33 cellular contexts compared by ENCODE assay signal in genomic region chr2:213281156-213281555, GRCh38. TPM values are rescaled to one million over a fixed set of nuclear protein-coding genes. Genes with fewer than 3 reads are reported as not detected.
DNase-seq lines count a peak whose midpoint lies in the region; ATAC-seq, FAIRE-seq and TF ChIP-seq lines count a peak whose summit lies in the region.
"Had no signal": no experiment of that assay in that cellular context is flagged by ENCODE, and none has a peak within 500 bp of the region (broad histone marks: within the 10 kb centered on the region; RNA-seq: fewer than 3 reads in every experiment).

No MANE protein-coding gene starts in this region.

- no peaks in the 10 kb centered on the region for H3K9me3 ChIP-seq in SK-N-SH

- TF ChIP-seq POLR2A in GM18505 (IDR thresholded peaks at IDR 0.05; ENCODE audit: borderline replicate concordance, extremely low read depth, insufficient read depth, insufficient read length): no peak

- no peak for TF ChIP-seq RAD21 in SK-N-SH (IDR thresholded peaks at IDR 0.05; ENCODE audit: low read length)

- no peak overlapping the region for H2BK5ac ChIP-seq in mesendoderm (ENCODE audit: low read length)

- no peak for FAIRE-seq in frontal cortex (lab: Jason Lieb, UNC)
- FAIRE-seq: GM18507, GM19239 had no signal

- no peak overlapping the region for H2AK5ac ChIP-seq in mesendoderm (ENCODE audit: low read length)

- CTCF ChIA-PET in SK-N-SH (lab: Yijun Ruan, JAX): interaction anchor here (0.7 kb wide), 1 partner anchor 15 kb away, joined by 3 read pairs; no protein-coding TSS in a partner anchor

- H3K27ac ChIP-seq in SK-N-SH (ENCODE audit: low read depth in 2 of 2, low read length in 1 of 2): no peak overlapping the region
- no peak overlapping the region for H3K27ac ChIP-seq in mesendoderm (ENCODE audit: low read depth, low read length)
- H3K27ac ChIP-seq: 22Rv1 had no signal

- no peak overlapping the region for H4K5ac ChIP-seq in mesendoderm (ENCODE audit: low read length)

- WGBS in SK-N-SH (ENCODE audit: low lambda C conversion rate): 17% methylated on average over 1 of the region's 1 CpG
- no CpG with 5 or more reads among the region's 1 CpG for WGBS in mesendoderm (ENCODE audit: extremely low coverage, insufficient coverage, low lambda C conversion rate)

- no peak overlapping the region for H3K18ac ChIP-seq in mesendoderm (ENCODE audit: low read length)

- H2AFZ ChIP-seq in SK-N-SH (ENCODE audit: low read depth): no peak overlapping the region

- no peak overlapping the region for H2BK15ac ChIP-seq in mesendoderm (replicated peaks; ENCODE audit: low read depth)

- POLR2A ChIA-PET in SK-N-SH (lab: Yijun Ruan, JAX): no interaction called here

- no peak overlapping the region for H2BK120ac ChIP-seq in mesendoderm (ENCODE audit: low read depth, low read length)

- H3K27me3 ChIP-seq in SK-N-SH (ENCODE audit: insufficient read depth) (no peaks in the 10 kb centered on the region), mesendoderm (ENCODE audit: insufficient read depth, low read length, poor library complexity) (no peaks in the 10 kb centered on the region)

- DNase-seq in SK-N-SH: no peak
- peak; percentile 26 for DNase-seq in astrocyte of the hippocampus (ENCODE audit: low read depth, low spot score)
- DNase-seq in fibroblast of pulmonary artery (ENCODE audit: low read depth): peak; percentile 5
- no peak for DNase-seq in frontal cortex (ENCODE audit: low spot score in 2 of 2)
- DNase-seq in mesendoderm: no peak
- DNase-seq: activated CD4-positive, alpha-beta T cell treated with anti-CD3 and anti-CD28 coated beads for 36 hours; activated CD8-positive, alpha-beta T cell treated with anti-CD3 and anti-CD28 coated beads for 36 hours; activated naive CD4-positive, alpha-beta T cell treated with anti-CD3 and anti-CD28 coated beads, Interleukin-2, amount 10 ng/mL, durations not matched to agents 7 days and 5 days; caudate nucleus; CD4-positive, alpha-beta T cell; cortex of kidney; DMS79 treated with DMSO at 0.1 percent for 48 hours; GOT3; HFFc6; hypothalamus; left cardiac atrium; mucosa of descending colon; NCI-H1417; NCI-H2029; NCI-H2227 treated with DMSO at 0.1 percent for 48 hours; NCI-H526 treated with DMSO at 0.1 percent for 48 hours; SHP77; stimulated activated CD4-positive, alpha-beta T cell treated with anti-CD3 and anti-CD28 coated beads, Interleukin-15, amount 100 ng/mL, for 24 hours had no signal

- H3K79me2 ChIP-seq in SK-N-SH (ENCODE audit: insufficient read depth): peaks cover 16% of the 10 kb centered on the region; the same call in 1 of the 2 replicates
- no peaks in the 10 kb centered on the region for H3K79me2 ChIP-seq in mesendoderm (ENCODE audit: control insufficient read depth, insufficient read depth, low read length)

- no peak overlapping the region for H3K9ac ChIP-seq in SK-N-SH
- no peak overlapping the region for H3K9ac ChIP-seq in mesendoderm (ENCODE audit: low read length)

- no peak overlapping the region for H3K4ac ChIP-seq in mesendoderm (ENCODE audit: low read depth, low read length)

- no peaks in the 10 kb centered on the region for H3K36me3 ChIP-seq in SK-N-SH (replicated peaks in 1 of 2; ENCODE audit: control insufficient read depth in 1 of 2, insufficient read depth in 2 of 2, low read length in 1 of 2)
- no peaks in the 10 kb centered on the region for H3K36me3 ChIP-seq in mesendoderm (ENCODE audit: control insufficient read depth, insufficient read depth, low read length)

- no peak overlapping the region for H4K8ac ChIP-seq in mesendoderm (ENCODE audit: low read depth, low read length)

- TF ChIP-seq CTCF in SK-N-SH (IDR thresholded peaks at IDR 0.05): no peak
- no peak for TF ChIP-seq CTCF in fibroblast of pulmonary artery (IDR thresholded peaks at IDR 0.05; ENCODE audit: low read length, missing control alignments)

- no peak overlapping the region for H3K4me3 ChIP-seq in SK-N-SH (ENCODE audit: low read depth in 2 of 2, low read length in 1 of 2)
- no peak overlapping the region for H3K4me3 ChIP-seq in fibroblast of pulmonary artery (replicated peaks; ENCODE audit: low read depth, low read length)
- no peak overlapping the region for H3K4me3 ChIP-seq in mesendoderm (ENCODE audit: low read length)
- H3K4me3 ChIP-seq: lung, mucosa of descending colon had no signal

- no peaks in the 10 kb centered on the region for H3K9me2 ChIP-seq in SK-N-SH

- TF ChIP-seq EP300 in SK-N-SH (IDR thresholded peaks at IDR 0.05; ENCODE audit: borderline replicate concordance in 1 of 2, low read depth in 1 of 2, low read length in 1 of 2): no peak

- no peak for ATAC-seq in SK-N-SH treated with all-trans-retinoic acid at 6 μM for 48 hours
- ATAC-seq in HG03520 (IDR thresholded peaks at IDR 0.05; ENCODE audit: unreplicated experiment): no peak
- no peak for ATAC-seq in GM18505 (IDR thresholded peaks at IDR 0.05; ENCODE audit: unreplicated experiment)
- ATAC-seq: activated CD4-positive, alpha-beta T cell treated with anti-CD3 and anti-CD28 coated beads for 36 hours; activated CD8-positive, alpha-beta T cell treated with anti-CD3 and anti-CD28 coated beads for 36 hours; activated T-helper 17 cell treated with anti-CD3 and anti-CD28 coated beads, Interleukin-2, amount 50 U/mL, for 72 hours; left cardiac atrium; mucosa of descending colon; natural killer cell treated with Interleukin-12 subunit alpha and Interleukin-12 subunit beta and Interleukin-15 and Interleukin-18, amount 100 ng/mL, for 72 hours; stimulated activated memory B cell treated with anti-CD40 and anti-IgM and Interleukin-4, amounts not matched to agents 10 μg/mL and 1 μg/mL and 100 μg/mL, for 72 hours had no signal

- peaks cover 7% of the 10 kb centered on the region for H3F3A ChIP-seq in SK-N-SH (replicated peaks; ENCODE audit: insufficient read depth)

- H3K4me1 ChIP-seq in SK-N-SH (ENCODE audit: control insufficient read depth in 1 of 2, insufficient read depth in 2 of 2, low read depth in 1 of 2, low read length in 1 of 2) (peaks cover 5 to 6% of the 10 kb centered on the region in 2 experiments; a peak in 2 of 4 replicates), mesendoderm (ENCODE audit: control insufficient read depth, low read depth, low read length) (no peaks in the 10 kb centered on the region)

- no peak overlapping the region for H3K23ac ChIP-seq in mesendoderm (ENCODE audit: low read length)

- H4K20me1 ChIP-seq in SK-N-SH (ENCODE audit: insufficient read depth): no peaks in the 10 kb centered on the region

- H3K79me1 ChIP-seq in mesendoderm (ENCODE audit: low read length): no peaks in the 10 kb centered on the region

- no peak overlapping the region for H3K56ac ChIP-seq in mesendoderm (ENCODE audit: low read length)

- H3K4me2 ChIP-seq in SK-N-SH (no peak overlapping the region), mesendoderm (ENCODE audit: low read length) (no peak overlapping the region)

TF ChIP-seq in SK-N-SH, 30 proteins besides CTCF, POLR2A, EP300 and RAD21 (continues in another document):
- no peak for TF ChIP-seq USF1 (IDR thresholded peaks at IDR 0.05; ENCODE audit: borderline replicate concordance, low read depth)
- TF ChIP-seq NFIC (IDR thresholded peaks at IDR 0.05; ENCODE audit: borderline replicate concordance): peak; percentile 35; the same call in 1 of the 2 replicates
- no peak for TF ChIP-seq FOXJ3 (CRISPR knock-in tag; IDR thresholded peaks at IDR 0.05)
- peak; percentile 78 for TF ChIP-seq TCF12 (IDR thresholded peaks at IDR 0.05)
- no peak for TF ChIP-seq USF2 (IDR thresholded peaks at IDR 0.05; ENCODE audit: borderline replicate concordance, low read depth, low read length)
- TF ChIP-seq MXI1 (IDR thresholded peaks at IDR 0.05; ENCODE audit: low read depth, low read length): no peak

TF ChIP-seq in SK-N-SH treated with all-trans-retinoic acid at 6 μM for 48 hours, 23 proteins besides CTCF, POLR2A, EP300 and RAD21 (continues in another document):
- TF ChIP-seq GLIS3 (CRISPR knock-in tag; IDR thresholded peaks at IDR 0.05) (no peak), TOX (CRISPR knock-in tag; IDR thresholded peaks at IDR 0.05; ENCODE audit: borderline replicate concordance) (no peak), RARB (CRISPR knock-in tag; IDR thresholded peaks at IDR 0.05) (no peak), ESRRG (CRISPR knock-in tag; IDR thresholded peaks at IDR 0.05) (no peak), PPARA (CRISPR knock-in tag; IDR thresholded peaks at IDR 0.05; ENCODE audit: borderline replicate concordance) (no peak), ZNF8 (CRISPR knock-in tag; IDR thresholded peaks at IDR 0.05) (no peak), SNAI2 (CRISPR knock-in tag; IDR thresholded peaks at IDR 0.05) (no peak), POU6F1 (CRISPR knock-in tag; IDR thresholded peaks at IDR 0.05; ENCODE audit: borderline replicate concordance, low read depth) (no peak), OSR1 (CRISPR knock-in tag; IDR thresholded peaks at IDR 0.05) (no peak), ZFP30 (CRISPR knock-in tag; IDR thresholded peaks at IDR 0.05) (no peak), BACH2 (CRISPR knock-in tag; IDR thresholded peaks at IDR 0.05; ENCODE audit: borderline replicate concordance) (no peak)

RNA-seq across cellular contexts. Expression of gene SPAG16, which starts 3.1 kb away (rescaled TPM):
- 20.5 and 29.5 TPM in 2 replicates for polyA plus RNA-seq in SK-N-SH (2012; rRNA removed)
- polyA plus RNA-seq in SK-N-SH (2012; cell fraction: cytosol; rRNA removed): 33.2 and 42.1 TPM in 2 replicates
- polyA plus RNA-seq in SK-N-SH (2012; cell fraction: nucleus; rRNA removed): 14.2 and 22.2 TPM in 2 replicates
- 87.6 TPM for total RNA-seq in frontal cortex
- 12.6 TPM for polyA plus RNA-seq in mesendoderm (2013, experiment 1 of 2)
- 12.3 TPM for polyA plus RNA-seq in mesendoderm (2013, experiment 2 of 2)

Comparison
In these comparisons a context has a peak if more than half of its experiments do, and no peak if none do; other contexts are left out.
1. DNase-seq: peak in astrocyte of the hippocampus (single experiment) and fibroblast of pulmonary artery (single experiment); none in SK-N-SH (single experiment), frontal cortex (0 of 2) and mesendoderm (single experiment).